In genomic region chr4:74534936-74535335, GRCh38 we compare ENCODE assay signal across 31 cellular contexts.
DNase-seq lines count a peak whose midpoint lies in the region; ATAC-seq and TF ChIP-seq lines count a peak whose summit lies in the region.
"Had no signal": no experiment of that assay in that cellular context is flagged by ENCODE, and none has a peak within 500 bp of the region (broad histone marks: within the 10 kb centered on the region; RNA-seq: fewer than 3 reads in every experiment).

No MANE protein-coding gene starts in this region.

- H3K4me3 ChIP-seq in colonic mucosa = no peak overlapping the region
- H3K4me3 ChIP-seq in mesenchymal stem cell (ENCODE audit: insufficient read depth in 1 of 2, low read depth in 1 of 2, low read length in 2 of 2) = no peak overlapping the region
- H3K4me3 ChIP-seq in prostate gland = no peak overlapping the region
- H3K4me3 ChIP-seq in effector memory CD4-positive, alpha-beta T cell (ENCODE audit: insufficient read depth, low read depth, low read length, poor library complexity, severe bottlenecking) = no peak overlapping the region
- H3K4me3 ChIP-seq: PC-9, psoas muscle, sigmoid colon had no signal

- H2AFZ ChIP-seq in mesenchymal stem cell (ENCODE audit: low read depth, low read length) = no peak overlapping the region
- H2AFZ ChIP-seq: PC-9 had no signal

- TF ChIP-seq CTCF in 22Rv1 (IDR thresholded peaks at IDR 0.05) = no peak
- TF ChIP-seq CTCF in HFFc6 (IDR thresholded peaks at IDR 0.05) = no peak
- no peak for TF ChIP-seq CTCF in colonic mucosa (IDR thresholded peaks at IDR 0.05)
- TF ChIP-seq CTCF in prostate gland (IDR thresholded peaks at IDR 0.05) = no peak
- TF ChIP-seq CTCF in GM20000 (IDR thresholded peaks at IDR 0.05; ENCODE audit: extremely low read depth, missing control alignments) = no peak

- no peak overlapping the region for H2AK5ac ChIP-seq in mesenchymal stem cell (ENCODE audit: low read length, severe bottlenecking)

- H3K27ac ChIP-seq in 22Rv1 = peak overlapping the region; percentile 43
- H3K27ac ChIP-seq in colonic mucosa = peak overlapping the region; percentile 58
- no peak overlapping the region for H3K27ac ChIP-seq in mesenchymal stem cell (ENCODE audit: low read length, poor library complexity, severe bottlenecking)
- H3K27ac ChIP-seq in prostate gland = no peak overlapping the region
- H3K27ac ChIP-seq in effector memory CD4-positive, alpha-beta T cell (ENCODE audit: insufficient read depth, low read length, poor library complexity, severe bottlenecking) = no peak overlapping the region
- H3K27ac ChIP-seq: HL-60, PC-9, psoas muscle, sigmoid colon, VCaP had no signal

- no peaks in the 10 kb centered on the region for H3K27me3 ChIP-seq in colonic mucosa
- no peaks in the 10 kb centered on the region for H3K27me3 ChIP-seq in mesenchymal stem cell (ENCODE audit: control insufficient read depth in 1 of 2, insufficient read depth in 1 of 2, low read length in 2 of 2)
- no peaks in the 10 kb centered on the region for H3K27me3 ChIP-seq in prostate gland (replicated peaks; ENCODE audit: insufficient read depth)
- H3K27me3 ChIP-seq in effector memory CD4-positive, alpha-beta T cell (replicated peaks; ENCODE audit: control insufficient read depth, insufficient read depth, low read length, poor library complexity, severe bottlenecking) = peaks cover 2% of the 10 kb centered on the region
- H3K27me3 ChIP-seq: sigmoid colon had no signal

- H3K9me3 ChIP-seq in colonic mucosa = no peaks in the 10 kb centered on the region
- H3K9me3 ChIP-seq in mesenchymal stem cell (ENCODE audit: control insufficient read depth, low read length) = no peaks in the 10 kb centered on the region
- H3K9me3 ChIP-seq in prostate gland = no peaks in the 10 kb centered on the region
- no peaks in the 10 kb centered on the region for H3K9me3 ChIP-seq in effector memory CD4-positive, alpha-beta T cell (ENCODE audit: control insufficient read depth, low read length)
- H3K9me3 ChIP-seq: psoas muscle, sigmoid colon had no signal

- peak overlapping the region; percentile 1 for H3K27ac Mint-ChIP-seq in HFFc6
- H3K27ac Mint-ChIP-seq: activated CD8-positive, alpha-beta T cell treated with anti-CD3 and anti-CD28 coated beads, Interleukin-2, amount 10 ng/mL, durations not matched to agents 7 days and 5 days; activated T-helper 17 cell treated with anti-CD3 and anti-CD28 coated beads, Interleukin-2, amount 50 U/mL, for 72 hours; brain; CD4-positive, CD25-positive, alpha-beta regulatory T cell; natural killer cell; T-helper 2 cell treated with Interferon-gamma antibody and Interleukin-4, amounts not matched to agents 5 μg/mL and 100 μg/mL, for 36 hours had no signal

- no peak overlapping the region for H2BK15ac ChIP-seq in mesenchymal stem cell (ENCODE audit: low read depth, poor library complexity, severe bottlenecking)

- H3K9ac ChIP-seq in colonic mucosa (ENCODE audit: low read depth in 2 of 2, low read length in 2 of 2) = no peak overlapping the region
- H3K9ac ChIP-seq in mesenchymal stem cell (ENCODE audit: low read length) = peak overlapping the region; percentile 16

- no peak overlapping the region for H3K14ac ChIP-seq in mesenchymal stem cell (ENCODE audit: low read length in 2 of 2)

- peaks cover 65% of the 10 kb centered on the region for H3K4me1 Mint-ChIP-seq in HFFc6 (ENCODE audit: low read depth)
- H3K4me1 Mint-ChIP-seq: activated T-helper 17 cell treated with anti-CD3 and anti-CD28 coated beads, Interleukin-2, amount 50 U/mL, for 72 hours; CD4-positive, CD25-positive, alpha-beta regulatory T cell; natural killer cell had no signal

- no peak for DNase-seq in HFFc6
- peak; percentile 27 for DNase-seq in colonic mucosa
- DNase-seq in mesenchymal stem cell = no peak
- no peak for DNase-seq in prostate gland (ENCODE audit: low spot score)
- no peak for DNase-seq in left ventricle myocardium superior
- no peak for DNase-seq in GM20000 (ENCODE audit: low spot score)
- DNase-seq in effector memory CD4-positive, alpha-beta T cell = no peak
- DNase-seq: activated CD4-positive, alpha-beta T cell treated with anti-CD3 and anti-CD28 coated beads for 4 hours; activated CD8-positive, alpha-beta T cell treated with anti-CD3 and anti-CD28 coated beads, Interleukin-2, amount 10 ng/mL, durations not matched to agents 7 days and 5 days; activated naive CD4-positive, alpha-beta T cell treated with anti-CD3 and anti-CD28 coated beads, Interleukin-2, amount 50 U/mL, for 16 hours; amniotic stem cell; CD4-positive, CD25-positive, alpha-beta regulatory T cell; cerebellar nuclear complex; natural killer cell; NCI-H1417; NCI-H2029; NCI-H524; NK-92 treated with Interleukin-12 subunit alpha and Interleukin-12 subunit beta, amount 100 ng/mL, for 24 hours; nucleus accumbens; PC-9; psoas muscle; Right ventricle myocardium superior; sigmoid colon; stimulated activated CD4-positive, alpha-beta T cell treated with anti-CD3 and anti-CD28 coated beads, Interleukin-4, amount 100 ng/mL, for 4 hours; trophoblast cell had no signal

- no peak overlapping the region for H3K4ac ChIP-seq in mesenchymal stem cell (ENCODE audit: low read depth in 1 of 2, low read length in 2 of 2)

- no peaks in the 10 kb centered on the region for H3K79me1 ChIP-seq in mesenchymal stem cell (replicated peaks; ENCODE audit: low read length, poor library complexity, severe bottlenecking)

- no peak overlapping the region for H3K23ac ChIP-seq in mesenchymal stem cell (ENCODE audit: low read length in 2 of 2)

- no peak overlapping the region for H4K91ac ChIP-seq in mesenchymal stem cell (ENCODE audit: low read length)

- no peak overlapping the region for H4K8ac ChIP-seq in mesenchymal stem cell (ENCODE audit: low read length)

- H3K4me2 ChIP-seq in mesenchymal stem cell (ENCODE audit: low read length, poor library complexity, severe bottlenecking) = no peak overlapping the region
- H3K4me2 ChIP-seq: PC-9 had no signal

- no peak overlapping the region for H2BK5ac ChIP-seq in mesenchymal stem cell (ENCODE audit: low read depth, low read length, poor library complexity, severe bottlenecking)

- ATAC-seq in left ventricle myocardium superior = no peak
- ATAC-seq: activated CD8-positive, alpha-beta T cell treated with anti-CD3 and anti-CD28 coated beads, Interleukin-2, amount 10 ng/mL, durations not matched to agents 7 days and 5 days; activated T-helper 17 cell treated with anti-CD3 and anti-CD28 coated beads, Interleukin-2, amount 50 U/mL, for 72 hours; natural killer cell; psoas muscle had no signal

- H3K18ac ChIP-seq in mesenchymal stem cell (ENCODE audit: low read depth in 1 of 2, low read length in 2 of 2) = no peak overlapping the region

- no peak for TF ChIP-seq POLR2A in prostate gland (IDR thresholded peaks at IDR 0.05)

- intact Hi-C loops in colonic mucosa (cut with DNase I) (no loop called here), prostate gland (cut with DNase I) (no loop called here), left ventricle myocardium superior (cut with micrococcal nuclease) (no loop called here)

- no peaks in the 10 kb centered on the region for H3K36me3 Mint-ChIP-seq in HFFc6 (ENCODE audit: low read depth)
- H3K36me3 Mint-ChIP-seq: brain; CD4-positive, CD25-positive, alpha-beta regulatory T cell; natural killer cell had no signal

- no peaks in the 10 kb centered on the region for H3K9me3 Mint-ChIP-seq in HFFc6
- H3K9me3 Mint-ChIP-seq: activated T-helper 17 cell treated with anti-CD3 and anti-CD28 coated beads, Interleukin-2, amount 50 U/mL, for 72 hours; brain; natural killer cell; T-helper 2 cell treated with Interferon-gamma antibody and Interleukin-4, amounts not matched to agents 5 μg/mL and 100 μg/mL, for 36 hours had no signal

- no peak overlapping the region for H2BK120ac ChIP-seq in mesenchymal stem cell (ENCODE audit: low read depth, low read length)

- H2BK12ac ChIP-seq in mesenchymal stem cell (ENCODE audit: low read length in 2 of 2) = no peak overlapping the region

- no peaks in the 10 kb centered on the region for H3K36me3 ChIP-seq in colonic mucosa
- H3K36me3 ChIP-seq in mesenchymal stem cell (ENCODE audit: control insufficient read depth in 1 of 2, insufficient read depth in 2 of 2, low read depth in 1 of 2, low read length in 2 of 2) = no peaks in the 10 kb centered on the region
- H3K36me3 ChIP-seq in prostate gland = no peaks in the 10 kb centered on the region
- H3K36me3 ChIP-seq in effector memory CD4-positive, alpha-beta T cell (ENCODE audit: control insufficient read depth, insufficient read depth, low read length) = no peaks in the 10 kb centered on the region
- H3K36me3 ChIP-seq: sigmoid colon had no signal

- H3K4me1 ChIP-seq in colonic mucosa (no peaks in the 10 kb centered on the region), mesenchymal stem cell (ENCODE audit: control insufficient read depth, insufficient read depth, low read depth, low read length) (no peaks in the 10 kb centered on the region), prostate gland (replicated peaks) (no peaks in the 10 kb centered on the region)
- no peaks in the 10 kb centered on the region for H3K4me1 ChIP-seq in effector memory CD4-positive, alpha-beta T cell (ENCODE audit: control insufficient read depth, insufficient read depth, low read length, poor library complexity, severe bottlenecking)
- H3K4me1 ChIP-seq: psoas muscle had no signal

- H3K27me3 Mint-ChIP-seq in HFFc6 (ENCODE audit: insufficient read depth) = no peaks in the 10 kb centered on the region
- H3K27me3 Mint-ChIP-seq: brain; CD4-positive, CD25-positive, alpha-beta regulatory T cell had no signal

- no peak overlapping the region; the same call in 1 of the 2 replicates for H3K4me3 Mint-ChIP-seq in HFFc6
- H3K4me3 Mint-ChIP-seq: activated CD8-positive, alpha-beta T cell treated with anti-CD3 and anti-CD28 coated beads, Interleukin-2, amount 10 ng/mL, durations not matched to agents 7 days and 5 days; activated T-helper 17 cell treated with anti-CD3 and anti-CD28 coated beads, Interleukin-2, amount 50 U/mL, for 72 hours; brain; CD4-positive, CD25-positive, alpha-beta regulatory T cell; natural killer cell; T-helper 2 cell treated with Interferon-gamma antibody and Interleukin-4, amounts not matched to agents 5 μg/mL and 100 μg/mL, for 36 hours had no signal

Comparison
In these comparisons a context has a peak if more than half of its experiments do, and no peak if none do; other contexts are left out.
1. H3K27ac ChIP-seq: peak in 22Rv1 (single experiment) and colonic mucosa (single experiment); none in mesenchymal stem cell (single experiment), prostate gland (0 of 2) and effector memory CD4-positive, alpha-beta T cell (single experiment).